ENCODE assay signal across 8 cellular contexts in the genomic region with DNA sequence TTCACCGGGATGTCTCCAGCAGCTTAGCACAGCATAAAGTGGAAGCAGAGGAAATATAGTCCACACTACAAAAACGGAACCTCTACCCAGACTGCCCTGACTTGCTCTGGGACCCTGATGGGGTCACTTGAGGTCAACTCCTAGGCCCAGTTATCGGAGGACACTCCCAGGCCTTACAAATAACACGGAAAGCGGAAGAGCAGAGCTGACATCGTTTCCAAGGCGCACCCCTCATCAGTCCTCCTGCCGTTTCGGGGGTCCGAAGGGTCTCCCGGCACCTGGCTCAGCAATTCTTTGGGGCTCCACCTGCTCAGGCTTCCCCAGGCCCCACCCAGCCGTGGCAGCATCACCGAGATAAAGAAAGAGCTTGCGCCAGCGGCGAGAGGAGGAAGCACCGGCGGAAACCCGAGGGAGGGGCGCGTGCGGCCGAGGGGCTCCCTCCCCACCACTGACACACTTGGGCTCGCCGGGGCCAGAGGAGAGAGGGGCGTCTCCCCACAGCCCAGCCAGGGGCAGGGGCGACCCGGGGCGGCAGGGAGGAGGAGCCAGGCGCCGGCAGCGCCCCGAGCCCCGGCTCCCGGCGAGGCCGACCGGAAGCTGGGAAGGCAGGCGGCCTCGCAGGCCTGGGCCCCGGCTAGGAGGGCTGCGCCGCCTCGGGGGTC. TPM values are rescaled to one million over a fixed set of nuclear protein-coding genes. Genes with fewer than 3 reads are reported as not detected.
DNase-seq lines count a peak whose midpoint lies in the region; ATAC-seq and TF ChIP-seq lines count a peak whose summit lies in the region.

No MANE protein-coding gene starts in this region.

- H3K27me3 ChIP-seq in OCI-LY1 (ENCODE audit: insufficient read depth, low read length) = no peaks in the 10 kb centered on the region
- H3K27me3 ChIP-seq in tibial artery = no peaks in the 10 kb centered on the region

- TF ChIP-seq CTCF in OCI-LY1 (IDR thresholded peaks at IDR 0.05; ENCODE audit: low read length) (no peak), fibroblast of pulmonary artery (IDR thresholded peaks at IDR 0.05; ENCODE audit: low read length, missing control alignments) (no peak), nephron (IDR thresholded peaks at IDR 0.05; ENCODE audit: unreplicated experiment in 3 of 3) (no peak), tibial artery (IDR thresholded peaks at IDR 0.05) (no peak)

- peak overlapping the region; percentile 93 for H3K9ac ChIP-seq in OCI-LY1 (ENCODE audit: low read length)

- H3K4me3 ChIP-seq in OCI-LY1 (ENCODE audit: low read depth, low read length, poor library complexity, severe bottlenecking) (peak overlapping the region; percentile 82), fibroblast of pulmonary artery (replicated peaks; ENCODE audit: low read depth, low read length) (peak overlapping the region; percentile 69), tibial artery (peak overlapping the region; percentile 73 to 94)

- H3K27ac Mint-ChIP-seq in activated T-helper 17 cell treated with anti-CD3 and anti-CD28 coated beads, Interleukin-2, amount 50 U/mL, for 72 hours = peak overlapping the region; percentile 98
- peak overlapping the region; percentile 8 to 54 (median 14) for H3K27ac Mint-ChIP-seq in nephron

- H3K36me3 Mint-ChIP-seq in activated T-helper 17 cell treated with anti-CD3 and anti-CD28 coated beads, Interleukin-2, amount 50 U/mL, for 72 hours (ENCODE audit: low read depth) = peaks cover 46% of the 10 kb centered on the region
- H3K36me3 Mint-ChIP-seq in nephron (ENCODE audit: low read depth) = no peaks in the 10 kb centered on the region

- ATAC-seq in GM21381 (IDR thresholded peaks at IDR 0.05; ENCODE audit: unreplicated experiment) = peak; percentile 7
- ATAC-seq in activated T-helper 17 cell treated with anti-CD3 and anti-CD28 coated beads, Interleukin-2, amount 50 U/mL, for 72 hours (replicated peaks) = peak; percentile 5

- peaks cover 12% of the 10 kb centered on the region for H3K79me2 ChIP-seq in OCI-LY1 (ENCODE audit: insufficient read depth, low read length)

- H3K4me1 ChIP-seq in OCI-LY1 (ENCODE audit: insufficient read depth, low read length, severe bottlenecking) (peaks cover 27% of the 10 kb centered on the region), tibial artery (peaks cover 0 to 20% (median 15%) of the 10 kb centered on the region in 4 donors)

- no peaks in the 10 kb centered on the region for H3K9me3 Mint-ChIP-seq in activated T-helper 17 cell treated with anti-CD3 and anti-CD28 coated beads, Interleukin-2, amount 50 U/mL, for 72 hours
- no peaks in the 10 kb centered on the region for H3K9me3 Mint-ChIP-seq in nephron

- no peaks in the 10 kb centered on the region for H4K20me1 ChIP-seq in OCI-LY1 (ENCODE audit: insufficient read depth, low read length)

- peaks cover 4% of the 10 kb centered on the region; the same call in 1 of the 2 replicates for H3F3A ChIP-seq in OCI-LY1 (ENCODE audit: insufficient read depth, low read length)

- peak overlapping the region; percentile 65 for H3K27ac ChIP-seq in OCI-LY1 (ENCODE audit: low read depth, low read length, poor library complexity, severe bottlenecking)
- H3K27ac ChIP-seq in tibial artery = peak overlapping the region; percentile 71 to 74

- H3K4me2 ChIP-seq in OCI-LY1 (ENCODE audit: low read length) = peak overlapping the region; percentile 80

- DNase-seq in C1 segment of cervical spinal cord (lab: John Stamatoyannopoulos, UW) = peak in 12 of 14 donors; percentile 17 to 81 (median 41)
- DNase-seq in fibroblast of pulmonary artery (ENCODE audit: low read depth) = no peak
- peak; percentile 60 to 76 for DNase-seq in tibial artery
- no peak for DNase-seq in NCI-H1694 treated with DMSO at 0.1 percent for 48 hours (lab: John Stamatoyannopoulos, UW)

- H3K36me3 ChIP-seq in OCI-LY1 (ENCODE audit: insufficient read depth, low read length) = peaks cover 21% of the 10 kb centered on the region; the same call in 1 of the 2 replicates
- peaks cover 0 to 8% (median 7%) of the 10 kb centered on the region in 3 donors for H3K36me3 ChIP-seq in tibial artery

- H3K4me3 Mint-ChIP-seq in activated T-helper 17 cell treated with anti-CD3 and anti-CD28 coated beads, Interleukin-2, amount 50 U/mL, for 72 hours = peak overlapping the region; percentile 97
- H3K4me3 Mint-ChIP-seq in nephron = peak overlapping the region; percentile 92 to 97 (median 93)

- H3K4me1 Mint-ChIP-seq in activated T-helper 17 cell treated with anti-CD3 and anti-CD28 coated beads, Interleukin-2, amount 50 U/mL, for 72 hours = peaks cover 14% of the 10 kb centered on the region
- peaks cover 41% of the 10 kb centered on the region for H3K4me1 Mint-ChIP-seq in nephron

- no peaks in the 10 kb centered on the region for H3K9me2 ChIP-seq in OCI-LY1 (ENCODE audit: low read depth, low read length)

- intact Hi-C loops in tibial artery (cut with DNase I; ENCODE audit: low total_unique reads) = no loop called here

- no peaks in the 10 kb centered on the region for H3K27me3 Mint-ChIP-seq in activated T-helper 17 cell treated with anti-CD3 and anti-CD28 coated beads, Interleukin-2, amount 50 U/mL, for 72 hours
- H3K27me3 Mint-ChIP-seq in nephron (ENCODE audit: low read depth) = peaks cover 8% of the 10 kb centered on the region

- H3K9me3 ChIP-seq in OCI-LY1 (ENCODE audit: low read length) = no peaks in the 10 kb centered on the region
- H3K9me3 ChIP-seq in tibial artery = no peaks in the 10 kb centered on the region

- no peak overlapping the region for H2AFZ ChIP-seq in OCI-LY1 (ENCODE audit: low read length)

RNA-seq across cellular contexts. Expression of gene CORO7, which starts 0.7 kb away (rescaled TPM):
- total RNA-seq in activated T-helper 17 cell treated with anti-CD3 and anti-CD28 coated beads, Interleukin-2, amount 50 U/mL, for 72 hours = 100 to 1,000 TPM in 1 of 2 donors, 10 to 100 TPM in 1; 82.6 to 114 TPM

RNA-seq across cellular contexts. Expression of gene DNAJA3, which starts 10.0 kb away (rescaled TPM):
- 10 to 100 TPM; 50.3 to 81.1 TPM for total RNA-seq in activated T-helper 17 cell treated with anti-CD3 and anti-CD28 coated beads, Interleukin-2, amount 50 U/mL, for 72 hours

RNA-seq across cellular contexts. Expression of gene VASN, which starts 44.0 kb away (rescaled TPM):
- total RNA-seq in activated T-helper 17 cell treated with anti-CD3 and anti-CD28 coated beads, Interleukin-2, amount 50 U/mL, for 72 hours = under 1 TPM; 0.11 to 0.29 TPM

RNA-seq across cellular contexts. Expression of gene NMRAL1, which starts 58.8 kb away (rescaled TPM):
- 10 to 100 TPM; 56.5 to 63.2 TPM for total RNA-seq in activated T-helper 17 cell treated with anti-CD3 and anti-CD28 coated beads, Interleukin-2, amount 50 U/mL, for 72 hours

Comparison
In these comparisons a context has a peak if more than half of its experiments do, and no peak if none do; other contexts are left out.
1. DNase-seq: peak in C1 segment of cervical spinal cord (12 of 14) and tibial artery (2 of 2); none in fibroblast of pulmonary artery (single experiment) and NCI-H1694 treated with DMSO at 0.1 percent for 48 hours (single experiment).
2. Peak in every context shown above with its lines, with median percentiles within 50 percentile points of each other: H3K4me3 ChIP-seq.